Comparison of ENCODE assay signal across 8 cellular contexts in genomic region chr16:68229431-68230175, GRCh38. TPM values are rescaled to one million over a fixed set of nuclear protein-coding genes. Genes with fewer than 3 reads are reported as not detected.
DNase-seq lines count a peak whose midpoint lies in the region; ATAC-seq and TF ChIP-seq lines count a peak whose summit lies in the region.

No MANE protein-coding gene starts in this region.

- in situ Hi-C loops in astrocyte of the spinal cord (cut with HindIII; ENCODE audit: low sequenced_read_pairs), result no loop called here

- H3K4me3 ChIP-seq in astrocyte of the spinal cord (ENCODE audit: low read depth, low read length), result no peak overlapping the region

- peak; percentile 90 for TF ChIP-seq CTCF in astrocyte of the spinal cord (IDR thresholded peaks at IDR 0.05; ENCODE audit: low read depth, low read length)

- DNase-seq in DMS153 treated with DMSO at 0.1 percent for 48 hours (lab: John Stamatoyannopoulos, UW; ENCODE audit: unreplicated experiment) (peak; percentile 18), HT1080 (ENCODE audit: low read depth) (peak; percentile 55), SK-N-DZ (ENCODE audit: low spot score) (peak; percentile 48), astrocyte of the spinal cord (ENCODE audit: low read depth, low spot score) (peak; percentile 67), iPS-NIHi7 (ENCODE audit: extremely low spot score) (peak; percentile 75), activated gamma-delta T cell treated with Interleukin-2 at 50 U/mL for 16 hours (no peak)
- DNase-seq in stimulated activated CD4-positive, alpha-beta T cell treated with anti-CD3 and anti-CD28 coated beads, Interleukin-15, amount 100 ng/mL, for 24 hours, result peak; percentile 43

- ATAC-seq in GM19397 (IDR thresholded peaks at IDR 0.05; ENCODE audit: unreplicated experiment), result no peak

RNA-seq across cellular contexts. Expression of gene ESRP2, which starts 6.3 kb away (rescaled TPM):
- 0.29 and 0.30 TPM in 2 replicates for total RNA-seq in HT1080 (2014; rRNA removed; shearing (Covaris generic))
- polyA plus RNA-seq in HT1080 (2015; cell fraction: cytosol; rRNA removed), result 0.03 and 0.26 TPM in 2 replicates
- polyA plus RNA-seq in HT1080 (2015; cell fraction: nucleus; rRNA removed), result 0.59 and 1.3 TPM in 2 replicates
- 0.07 and 3.4 TPM in 2 replicates for polyA plus RNA-seq in SK-N-DZ (2014; cell fraction: cytosol; rRNA removed)
- polyA plus RNA-seq in SK-N-DZ (2014; cell fraction: nucleus; rRNA removed), result 0.24 and 1.7 TPM in 2 replicates

RNA-seq across cellular contexts. Expression of gene PLA2G15, which starts 15.6 kb away (rescaled TPM):
- 21.6 and 24.1 TPM in 2 replicates for total RNA-seq in HT1080 (2014; rRNA removed; shearing (Covaris generic))
- polyA plus RNA-seq in HT1080 (2015; cell fraction: cytosol; rRNA removed), result 24.1 and 25.2 TPM in 2 replicates
- 31.0 and 36.2 TPM in 2 replicates for polyA plus RNA-seq in HT1080 (2015; cell fraction: nucleus; rRNA removed)
- 13.1 and 15.1 TPM in 2 replicates for polyA plus RNA-seq in SK-N-DZ (2014; cell fraction: cytosol; rRNA removed)
- 12.6 and 13.1 TPM in 2 replicates for polyA plus RNA-seq in SK-N-DZ (2014; cell fraction: nucleus; rRNA removed)

RNA-seq across cellular contexts. Expression of gene SLC7A6, which starts 34.7 kb away (rescaled TPM):
- total RNA-seq in HT1080 (2014; rRNA removed; shearing (Covaris generic)), result 14.8 and 26.6 TPM in 2 replicates
- polyA plus RNA-seq in HT1080 (2015; cell fraction: cytosol; rRNA removed), result 14.7 and 15.0 TPM in 2 replicates
- polyA plus RNA-seq in HT1080 (2015; cell fraction: nucleus; rRNA removed), result 79.3 and 89.5 TPM in 2 replicates
- polyA plus RNA-seq in SK-N-DZ (2014; cell fraction: cytosol; rRNA removed), result 19.0 and 24.7 TPM in 2 replicates
- 38.3 and 64.3 TPM in 2 replicates for polyA plus RNA-seq in SK-N-DZ (2014; cell fraction: nucleus; rRNA removed)
